In the genomic region with DNA sequence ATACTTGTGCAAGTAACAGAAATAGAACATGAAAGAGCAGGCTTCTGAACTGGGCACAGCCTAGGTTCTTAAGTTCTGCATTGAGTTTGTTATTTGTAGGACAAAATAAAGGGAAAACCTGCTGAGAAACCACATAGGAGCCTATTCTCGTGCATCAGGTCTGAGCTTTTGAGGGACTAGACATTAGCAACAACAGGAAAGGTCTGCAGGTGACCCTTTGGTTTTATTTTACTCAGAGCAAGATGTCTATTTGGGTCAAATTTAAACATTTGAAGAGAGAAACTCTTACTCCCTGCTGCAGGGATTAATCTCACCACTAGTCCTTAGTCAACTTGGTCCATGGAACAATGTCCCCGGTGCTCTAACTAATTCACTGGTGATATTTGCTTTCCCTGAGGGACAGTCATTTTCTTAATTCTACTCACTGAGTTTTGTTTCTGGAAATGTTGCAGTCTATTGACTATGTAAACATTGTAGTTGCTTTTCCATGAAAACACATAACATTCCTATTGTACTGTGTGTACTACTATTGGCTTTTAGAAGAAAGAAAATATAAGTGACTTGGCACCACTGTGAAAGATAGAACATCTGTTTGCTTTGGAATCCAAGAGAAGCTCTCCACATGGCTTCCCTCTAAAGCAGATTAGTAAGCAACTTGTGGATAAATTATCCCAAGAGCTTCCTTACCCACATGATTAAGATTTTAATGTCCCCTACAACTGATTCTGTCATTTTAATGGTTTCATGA, we compare ENCODE assay signal across 33 cellular contexts.
A peak's percentile ranks its signal among the peaks of the same experiment; 100 is the strongest.
DNase-seq lines count a peak whose midpoint lies in the region; ATAC-seq and TF ChIP-seq lines count a peak whose summit lies in the region.
"Had no signal": no experiment of that assay in that cellular context is flagged by ENCODE, and none has a peak within 500 bp of the region (broad histone marks: within the 10 kb centered on the region; RNA-seq: fewer than 3 reads in every experiment).

No MANE protein-coding gene starts in this region.

- H3K4me2 ChIP-seq in BLaER1, result peak overlapping the region; percentile 22
- H3K4me2 ChIP-seq: smooth muscle cell had no signal

- H3K4me1 Mint-ChIP-seq in endodermal cell, result no peaks in the 10 kb centered on the region
- H3K4me1 Mint-ChIP-seq: natural killer cell; stimulated activated effector memory CD8-positive, alpha-beta T cell treated with anti-CD3 and anti-CD28 coated beads, Interleukin-12 subunit alpha, Interleukin-12 subunit beta, amount 100 ng/mL, for 72 hours had no signal

- no peak for ATAC-seq in GM21619 (IDR thresholded peaks at IDR 0.05; ENCODE audit: unreplicated experiment)
- ATAC-seq: K562; left ventricle myocardium superior; natural killer cell; SK-N-SH treated with all-trans-retinoic acid at 6 μM for 48 hours; stimulated activated effector memory CD8-positive, alpha-beta T cell treated with anti-CD3 and anti-CD28 coated beads, Interleukin-12 subunit alpha, Interleukin-12 subunit beta, amount 100 ng/mL, for 72 hours; upper lobe of right lung had no signal

- no peaks in the 10 kb centered on the region for H4K20me1 ChIP-seq in BLaER1

- H3K27ac ChIP-seq in BLaER1, result no peak overlapping the region
- H3K27ac ChIP-seq in endodermal cell (ENCODE audit: low read depth, low read length), result no peak overlapping the region
- H3K27ac ChIP-seq: breast epithelium, C4-2B, coronary artery, esophagus squamous epithelium, ovary, upper lobe of right lung had no signal

- H3K36me3 Mint-ChIP-seq in endodermal cell (ENCODE audit: low read depth), result peaks cover 2% of the 10 kb centered on the region
- H3K36me3 Mint-ChIP-seq: natural killer cell had no signal

- H3K4me3 Mint-ChIP-seq in endodermal cell, result no peak overlapping the region
- H3K4me3 Mint-ChIP-seq: natural killer cell; stimulated activated effector memory CD8-positive, alpha-beta T cell treated with anti-CD3 and anti-CD28 coated beads, Interleukin-12 subunit alpha, Interleukin-12 subunit beta, amount 100 ng/mL, for 72 hours had no signal

- H3K27me3 ChIP-seq in BLaER1 (no peaks in the 10 kb centered on the region), H7 (ENCODE audit: control insufficient read depth, insufficient read depth, low read length) (no peaks in the 10 kb centered on the region), endodermal cell (ENCODE audit: control insufficient read depth, insufficient read depth, low read length, poor library complexity, severe bottlenecking) (no peaks in the 10 kb centered on the region)
- H3K27me3 ChIP-seq: breast epithelium, esophagus squamous epithelium, MG63, ovary, upper lobe of right lung had no signal

- peaks cover 10% of the 10 kb centered on the region for H3K9me3 Mint-ChIP-seq in endodermal cell

- TF ChIP-seq CTCF in endodermal cell (conservative IDR thresholded peaks at IDR 0.05), result peak; percentile 42

- no peak overlapping the region for H3K9ac ChIP-seq in BLaER1
- H3K9ac ChIP-seq in endodermal cell (ENCODE audit: extremely low read depth, low read length, poor library complexity, severe bottlenecking), result no peak overlapping the region

- H3K9me3 ChIP-seq in BLaER1, result no peaks in the 10 kb centered on the region; the same call in 1 of the 2 replicates
- no peaks in the 10 kb centered on the region for H3K9me3 ChIP-seq in endodermal cell (ENCODE audit: control insufficient read depth, low read length)
- H3K9me3 ChIP-seq: breast epithelium, esophagus squamous epithelium, MG63, ovary, upper lobe of right lung had no signal

- H3K27me3 Mint-ChIP-seq in endodermal cell (ENCODE audit: insufficient read depth), result no peaks in the 10 kb centered on the region

- no peaks in the 10 kb centered on the region for H3K36me3 ChIP-seq in BLaER1
- no peaks in the 10 kb centered on the region for H3K36me3 ChIP-seq in H7 (replicated peaks; ENCODE audit: control insufficient read depth, insufficient read depth, low read length)
- no peaks in the 10 kb centered on the region for H3K36me3 ChIP-seq in endodermal cell (ENCODE audit: control insufficient read depth, insufficient read depth, low read length)
- H3K36me3 ChIP-seq: breast epithelium, esophagus squamous epithelium, MG63, ovary, upper lobe of right lung had no signal

- no peak overlapping the region for H3K27ac Mint-ChIP-seq in endodermal cell
- H3K27ac Mint-ChIP-seq: natural killer cell; stimulated activated effector memory CD8-positive, alpha-beta T cell treated with anti-CD3 and anti-CD28 coated beads, Interleukin-12 subunit alpha, Interleukin-12 subunit beta, amount 100 ng/mL, for 72 hours had no signal

- WGBS in endodermal cell (ENCODE audit: insufficient coverage in 1 of 2, insufficient read length in 1 of 2), 2 experiments, result 50 to 66% methylated on average over 1 to 2 of the region's 2 CpGs

- no peak overlapping the region for H3K4me3 ChIP-seq in BLaER1
- no peak overlapping the region for H3K4me3 ChIP-seq in H7 (ENCODE audit: insufficient read depth, low read depth, low read length)
- no peak overlapping the region for H3K4me3 ChIP-seq in endodermal cell (ENCODE audit: low read length)
- H3K4me3 ChIP-seq: breast epithelium, coronary artery, esophagus squamous epithelium, K562, MG63, ovary, smooth muscle cell, upper lobe of right lung had no signal

- DNase-seq in H7 (peak; percentile 2), endodermal cell (no peak), iPS-NIHi11 (ENCODE audit: low spot score) (peak; percentile 9), germinal center (ENCODE audit: low spot score) (no peak), foreskin melanocyte (no peak), NCI-H128 (lab: John Stamatoyannopoulos, UW; ENCODE audit: unreplicated experiment) (no peak)
- DNase-seq: activated CD8-positive, alpha-beta memory T cell treated with anti-CD3 and anti-CD28 coated beads for 24 hours; activated naive CD4-positive, alpha-beta T cell; activated T-cell treated with anti-CD3 and anti-CD28 coated beads, Interleukin-2, amount 50 U/mL, for 1 hour; esophagus squamous epithelium; GOT3; head of caudate nucleus; left ventricle myocardium superior; MG63; midbrain; natural killer cell; NCI-H1417; NCI-H2171 treated with DMSO at 0.1 percent for 48 hours; NCI-H524 treated with DMSO at 0.1 percent for 48 hours; ovary; retina; substantia nigra; T-helper 2 cell; upper lobe of right lung had no signal

- H3K4me1 ChIP-seq in BLaER1, result peaks cover 8% of the 10 kb centered on the region
- H3K4me1 ChIP-seq in endodermal cell (ENCODE audit: control insufficient read depth, insufficient read depth, low read length), result no peaks in the 10 kb centered on the region
- H3K4me1 ChIP-seq: breast epithelium, esophagus squamous epithelium, upper lobe of right lung had no signal

Comparison
In these comparisons a context has a peak if more than half of its experiments do, and no peak if none do; other contexts are left out.
1. DNase-seq: peak in H7 (single experiment) and iPS-NIHi11 (single experiment); none in endodermal cell (single experiment), germinal center (single experiment), foreskin melanocyte (single experiment) and NCI-H128 (single experiment).